Comparison of ENCODE assay signal across 33 cellular contexts in the genomic region with DNA sequence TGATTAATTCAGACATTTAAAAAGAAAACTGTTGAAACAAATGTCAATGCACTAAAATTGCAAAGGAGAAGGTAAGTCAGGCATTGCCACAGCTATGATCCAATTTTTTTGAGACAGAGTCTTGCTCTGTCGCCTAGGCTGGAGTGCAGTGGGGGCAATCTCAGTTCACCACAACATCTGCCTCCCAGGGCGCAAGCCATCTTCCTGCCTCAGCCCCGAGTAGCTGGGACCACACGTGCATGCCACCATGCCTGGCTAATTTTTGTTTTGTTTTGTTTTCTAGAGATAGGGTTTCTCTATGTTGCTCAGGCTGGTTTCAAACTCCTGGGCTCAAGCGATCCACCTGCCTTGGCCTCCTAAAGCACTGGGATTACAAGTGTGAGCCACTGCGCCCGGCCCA.
"Had no signal": no experiment of that assay in that cellular context is flagged by ENCODE, and none has a peak within 500 bp of the region (broad histone marks: within the 10 kb centered on the region; RNA-seq: fewer than 3 reads in every experiment).

No MANE protein-coding gene starts in this region.

- H2AFZ ChIP-seq: PC-9 had no signal

- H3K27ac Mint-ChIP-seq: T-cell had no signal

- H3K27ac ChIP-seq: PC-9, RWPE1, SJCRH30, SK-N-MC had no signal

- H3K4me3 Mint-ChIP-seq: T-cell had no signal

- H3K9me3 Mint-ChIP-seq: T-cell had no signal

- H3K9me3 ChIP-seq: MG63, SJCRH30 had no signal

- H3K36me3 Mint-ChIP-seq: T-cell had no signal

- ATAC-seq: Panc1, Right ventricle myocardium inferior, SK-N-SH treated with all-trans-retinoic acid at 6 μM for 48 hours, T-cell had no signal

- DNase-seq: Kasumi-1, MG63, MV-4-11, NCI-H1092, NCI-H1105 treated with DMSO at 0.1 percent for 48 hours, NCI-H1417, NCI-H1436, NCI-H146, NCI-H1694, NCI-H187, NCI-H1930, NCI-H2029 treated with DMSO at 0.1 percent for 48 hours, NCI-H2081 treated with DMSO at 0.1 percent for 48 hours, NCI-H2107, NCI-H2171, NCI-H2227 treated with DMSO at 0.1 percent for 48 hours, NCI-H345, NCI-H446, NCI-H524, NCI-H526, NCI-H69, NCI-H748 treated with DMSO at 0.1 percent for 48 hours, NCI-H82, PC-9, SHP77, SIG-M5, SJCRH30, T-cell had no signal

- H3K4me2 ChIP-seq: PC-9 had no signal

- H3K36me3 ChIP-seq: MG63, SJCRH30 had no signal

- H3K27me3 ChIP-seq: MG63, SJCRH30 had no signal

- H3K4me3 ChIP-seq: MG63, PC-9, SJCRH30, SK-N-MC had no signal
